10 cellular contexts compared by ENCODE assay signal in genomic region chr4:183249854-183250253, GRCh38.
DNase-seq lines count a peak whose midpoint lies in the region; ATAC-seq, FAIRE-seq and TF ChIP-seq lines count a peak whose summit lies in the region.
"Had no signal": no experiment of that assay in that cellular context is flagged by ENCODE, and none has a peak within 500 bp of the region (broad histone marks: within the 10 kb centered on the region; RNA-seq: fewer than 3 reads in every experiment).

No MANE protein-coding gene starts in this region.

- H3K4me3 ChIP-seq in HAP-1 = no peak overlapping the region
- H3K4me3 ChIP-seq in epithelial cell of proximal tubule (ENCODE audit: low read depth, low read length) = no peak overlapping the region
- no peak overlapping the region for H3K4me3 ChIP-seq in pancreas
- H3K4me3 ChIP-seq: BLaER1 had no signal

- in situ Hi-C loops in HAP-1 (cut with MboI; ENCODE audit: low sequenced_read_pairs) = loop anchor here (5.0 kb wide), 2 partner anchors 178 to 308 kb away; no protein-coding TSS in a partner anchor

- H3K9me3 ChIP-seq in HAP-1 (no peaks in the 10 kb centered on the region), pancreas (no peaks in the 10 kb centered on the region)
- H3K9me3 ChIP-seq: BLaER1 had no signal

- DNase-seq in NCI-H1436 (lab: John Stamatoyannopoulos, UW) (peak; percentile 5), NCI-H1436 treated with DMSO at 0.1 percent for 48 hours (lab: John Stamatoyannopoulos, UW) (no peak), HAP-1 (ENCODE audit: low spot score in 2 of 2) (peak; percentile 24 to 36), NOMO-1 treated with dmso at 0.1 percent for 144 hours (lab: John Stamatoyannopoulos, UW; ENCODE audit: unreplicated experiment) (peak; percentile 7), epithelial cell of proximal tubule (ENCODE audit: low read depth) (no peak), pancreas (peak in 1 of 6 donors; percentile 42), activated gamma-delta T cell treated with Interleukin-2 at 50 U/mL for 16 hours (no peak)
- DNase-seq: naive B cell had no signal

- peak; percentile 64 to 94 (median 91) for ATAC-seq in pancreas
- no peak for ATAC-seq in HG02870 (IDR thresholded peaks at IDR 0.05; ENCODE audit: unreplicated experiment)

- WGBS in pancreas, 2 donors = 19 to 27% methylated on average over 2 of the region's 2 CpGs

- peak; percentile 62 for TF ChIP-seq CTCF in epithelial cell of proximal tubule (conservative IDR thresholded peaks at IDR 0.05; ENCODE audit: low read depth, low read length)
- TF ChIP-seq CTCF in pancreas (IDR thresholded peaks at IDR 0.05) = peak in 2 of 4 donors; percentile 14 to 16

- peak; percentile 13 for FAIRE-seq in pancreas (lab: Jason Lieb, UNC)

- H3K4me1 ChIP-seq in HAP-1 = peaks cover 8% of the 10 kb centered on the region
- H3K4me1 ChIP-seq in pancreas = peaks cover 0 to 10% (median 4%) of the 10 kb centered on the region in 3 donors

- H3K36me3 ChIP-seq in HAP-1 (replicated peaks) (peaks cover 67% of the 10 kb centered on the region), pancreas (peaks cover 0 to under 1% (median 0%) of the 10 kb centered on the region in 3 donors)
- H3K36me3 ChIP-seq: BLaER1 had no signal

- intact Hi-C loops in pancreas (cut with DNase I) = loop anchor here in 2 of 3 donors (5.0 to 10.0 kb wide), 3 partner anchors 175 to 305 kb away; no protein-coding TSS in a partner anchor

- no peaks in the 10 kb centered on the region for H3K27me3 ChIP-seq in HAP-1 (ENCODE audit: low read depth)
- no peaks in the 10 kb centered on the region for H3K27me3 ChIP-seq in pancreas
- H3K27me3 ChIP-seq: BLaER1 had no signal

- no peak overlapping the region for H3K27ac ChIP-seq in pancreas
- H3K27ac ChIP-seq: BLaER1 had no signal

Comparison
In these comparisons a context has a peak if more than half of its experiments do, and no peak if none do; other contexts are left out.
1. DNase-seq: peak in NCI-H1436 (single experiment), HAP-1 (2 of 2) and NOMO-1 treated with dmso at 0.1 percent for 144 hours (single experiment); none in NCI-H1436 treated with DMSO at 0.1 percent for 48 hours (single experiment), epithelial cell of proximal tubule (single experiment) and activated gamma-delta T cell treated with Interleukin-2 at 50 U/mL for 16 hours (single experiment).